In genomic region chr20:61766921-61767610, GRCh38 we compare ENCODE assay signal across 26 cellular contexts.
DNase-seq lines count a peak whose midpoint lies in the region; ATAC-seq, FAIRE-seq and TF ChIP-seq lines count a peak whose summit lies in the region.
"Had no signal": no experiment of that assay in that cellular context is flagged by ENCODE, and none has a peak within 500 bp of the region (broad histone marks: within the 10 kb centered on the region; RNA-seq: fewer than 3 reads in every experiment).

No MANE protein-coding gene starts in this region.

- no peak for TF ChIP-seq RAD21 in HepG2 (CRISPR knock-in tag; IDR thresholded peaks at IDR 0.05)

- no peaks in the 10 kb centered on the region for H3K79me2 ChIP-seq in HepG2 (ENCODE audit: insufficient read depth, low read length)

- in situ Hi-C loops in HepG2 (cut with HindIII; ENCODE audit: extremely low pct_ligation_motif_present, low pct_unique_long_range_greater_than_20kb) = no loop called here

- no peak for DNase-seq in stimulated activated naive CD8-positive, alpha-beta T cell treated with anti-CD3 and anti-CD28 coated beads, Interleukin-15, amount 100 ng/mL, for 72 hours
- no peak for DNase-seq in stimulated activated naive CD8-positive, alpha-beta T cell treated with anti-CD3 and anti-CD28 coated beads, Interleukin-15, Interleukin-2, amounts not matched to agents 100 U/mL and 50 U/mL, for 24 hours
- no peak for DNase-seq in HepG2 (ENCODE audit: low spot score)
- peak; percentile 67 for DNase-seq in posterior vena cava (ENCODE audit: low spot score)
- no peak for DNase-seq in T-helper 17 cell
- no peak for DNase-seq in activated gamma-delta T cell treated with Interleukin-2 at 50 U/mL for 16 hours
- DNase-seq in amniotic stem cell (lab: John Stamatoyannopoulos, UW) = no peak
- DNase-seq: C1 segment of cervical spinal cord; CD4-positive, alpha-beta memory T cell; COR-L47; DMS53; GM23248; HFFc6; NCI-H1048; NCI-H1417; NCI-H1694 treated with DMSO at 0.1 percent for 48 hours; NCI-H2081; NCI-H2227 treated with DMSO at 0.1 percent for 48 hours; NCI-H526 treated with DMSO at 0.1 percent for 48 hours; SIG-M5 had no signal

- no peak overlapping the region for H2AFZ ChIP-seq in HepG2 (ENCODE audit: low read length)
- H2AFZ ChIP-seq: GM23248 had no signal

- no peak overlapping the region for H3K4me2 ChIP-seq in HepG2 (ENCODE audit: low read depth, low read length)

- H3K27ac ChIP-seq in HepG2 (ENCODE audit: extremely low read length, insufficient read depth, low read length) = no peak overlapping the region
- H3K27ac ChIP-seq: GM23248, HL-60, RWPE1, SK-N-MC had no signal

- peaks cover 24% of the 10 kb centered on the region for H3K4me1 ChIP-seq in HepG2 (ENCODE audit: insufficient read depth, low read length)

- no peaks in the 10 kb centered on the region for H3K4me1 Mint-ChIP-seq in stimulated activated naive CD8-positive, alpha-beta T cell treated with anti-CD3 and anti-CD28 coated beads, Interleukin-15, amount 100 ng/mL, for 72 hours
- peaks cover 3% of the 10 kb centered on the region for H3K4me1 Mint-ChIP-seq in T-helper 17 cell

- H4K20me1 ChIP-seq in HepG2 (ENCODE audit: insufficient read depth, low read length) = peaks cover 5% of the 10 kb centered on the region; the same call in 1 of the 2 replicates

- H3K4me3 ChIP-seq in HepG2 (replicated peaks in 1 of 3; ENCODE audit: insufficient read depth in 1 of 3, low read depth in 2 of 3, low read length in 3 of 3) = no peak overlapping the region
- H3K4me3 ChIP-seq: GM23248, SK-N-MC had no signal

- POLR2A ChIA-PET in HepG2 (lab: Yijun Ruan, JAX) = no interaction called here

- WGBS in HepG2 (ENCODE audit: low lambda C conversion rate) = 20% methylated on average over 14 of the region's 15 CpGs

- FAIRE-seq in HepG2 (lab: Jason Lieb, UNC) = no peak
- FAIRE-seq: A204.1 had no signal

- TF ChIP-seq EP300 in HepG2 (IDR thresholded peaks at IDR 0.05; ENCODE audit: low read depth in 2 of 2, low read length in 2 of 2) (no peak), HepG2 (CRISPR knock-in tag; IDR thresholded peaks at IDR 0.05; ENCODE audit: borderline replicate concordance) (no peak)

- H3K36me3 Mint-ChIP-seq in T-helper 17 cell (ENCODE audit: low read depth) = no peaks in the 10 kb centered on the region
- H3K36me3 Mint-ChIP-seq: CD4-positive, alpha-beta memory T cell had no signal

- no peak for TF ChIP-seq POLR2A in HepG2 (IDR thresholded peaks at IDR 0.05; ENCODE audit: insufficient read depth in 1 of 2, low read depth in 2 of 2, low read length in 2 of 2)

- peak; percentile 9 for ATAC-seq in stimulated activated naive CD8-positive, alpha-beta T cell treated with anti-CD3 and anti-CD28 coated beads, Interleukin-15, amount 100 ng/mL, for 72 hours
- no peak for ATAC-seq in stimulated activated naive CD8-positive, alpha-beta T cell treated with anti-CD3 and anti-CD28 coated beads, Interleukin-15, Interleukin-2, amounts not matched to agents 100 U/mL and 50 U/mL, for 24 hours
- ATAC-seq in HepG2 = no peak
- no peak for ATAC-seq in T-helper 17 cell
- ATAC-seq in HG03135 (IDR thresholded peaks at IDR 0.05; ENCODE audit: unreplicated experiment) = no peak

- H3K27me3 ChIP-seq in HepG2 (ENCODE audit: control insufficient read depth in 1 of 2, insufficient read depth in 2 of 2, low read length in 2 of 2) = peaks cover 18 to 70% of the 10 kb centered on the region in 2 experiments

- no peak overlapping the region for H3K27ac Mint-ChIP-seq in stimulated activated naive CD8-positive, alpha-beta T cell treated with anti-CD3 and anti-CD28 coated beads, Interleukin-15, amount 100 ng/mL, for 72 hours
- no peak overlapping the region for H3K27ac Mint-ChIP-seq in T-helper 17 cell
- H3K27ac Mint-ChIP-seq: CD4-positive, alpha-beta memory T cell; H9; HFFc6 had no signal

- H3K9me3 ChIP-seq in HepG2 (ENCODE audit: low read length) (no peaks in the 10 kb centered on the region), T-helper 17 cell (ENCODE audit: control insufficient read depth, low read length, poor library complexity, severe bottlenecking) (no peaks in the 10 kb centered on the region)

- no peak overlapping the region for H3K9ac ChIP-seq in HepG2 (ENCODE audit: insufficient read depth, low read depth, low read length)
- H3K9ac ChIP-seq: GM23248 had no signal

- no TSS peak for BruUV-seq in HepG2 (replicated peaks; lab: Mats Ljungman, UMichigan)

- CTCF ChIA-PET in HepG2 (lab: Yijun Ruan, JAX; ENCODE audit: low intra/inter-chr PET ratio, low total read pairs) = no interaction called here

- H3K9me3 Mint-ChIP-seq in stimulated activated naive CD8-positive, alpha-beta T cell treated with anti-CD3 and anti-CD28 coated beads, Interleukin-15, amount 100 ng/mL, for 72 hours = no peaks in the 10 kb centered on the region
- H3K9me3 Mint-ChIP-seq: CD4-positive, alpha-beta memory T cell; H9; HFFc6 had no signal

- no peaks in the 10 kb centered on the region for H3K27me3 Mint-ChIP-seq in stimulated activated naive CD8-positive, alpha-beta T cell treated with anti-CD3 and anti-CD28 coated beads, Interleukin-15, amount 100 ng/mL, for 72 hours
- H3K27me3 Mint-ChIP-seq in T-helper 17 cell = peaks cover 21% of the 10 kb centered on the region

- TF ChIP-seq CTCF in HepG2 (CRISPR knock-in tag; IDR thresholded peaks at IDR 0.05) = 0 out of 2 replicates have a peak, but pooled peaks have one; percentile 11

- H3K4me3 Mint-ChIP-seq in stimulated activated naive CD8-positive, alpha-beta T cell treated with anti-CD3 and anti-CD28 coated beads, Interleukin-15, amount 100 ng/mL, for 72 hours = no peak overlapping the region
- H3K4me3 Mint-ChIP-seq in T-helper 17 cell = no peak overlapping the region
- H3K4me3 Mint-ChIP-seq: CD4-positive, alpha-beta memory T cell; H9; HFFc6 had no signal

- intact Hi-C loops in HepG2 (cut with micrococcal nuclease; ENCODE audit: unreplicated experiment) (no loop called here), posterior vena cava (cut with DNase I) (loop anchor here in 1 of 2 donors (10.0 kb wide), 1 partner anchor 58 kb away; no protein-coding TSS in a partner anchor)

- no peaks in the 10 kb centered on the region for H3K36me3 ChIP-seq in HepG2 (replicated peaks in 1 of 2; ENCODE audit: control insufficient read depth in 1 of 2, insufficient read depth in 2 of 2, low read length in 2 of 2)

TF ChIP-seq in HepG2, 621 proteins besides CTCF, POLR2A, EP300 and RAD21:
- no peak for TF ChIP-seq KLF11 (CRISPR knock-in tag; IDR thresholded peaks at IDR 0.05)
- no peak for TF ChIP-seq GPBP1L1 (CRISPR knock-in tag; IDR thresholded peaks at IDR 0.05)
- TF ChIP-seq EED (CRISPR knock-in tag; IDR thresholded peaks at IDR 0.05) = 0 out of 2 replicates have a peak, but pooled peaks have one; percentile 26
- TF ChIP-seq SRSF4 (IDR thresholded peaks at IDR 0.05; ENCODE audit: low read depth, low read length, poor library complexity, severe bottlenecking) = no peak
- TF ChIP-seq ZFYVE20 (CRISPR knock-in tag; IDR thresholded peaks at IDR 0.05; ENCODE audit: borderline replicate concordance, low read depth) = 0 out of 2 replicates have a peak, but pooled peaks have one; percentile 48
- TF ChIP-seq NCOA2 (CRISPR knock-in tag; IDR thresholded peaks at IDR 0.05) = no peak
